In genomic region chr19:6589711-6590457, GRCh38 we compare ENCODE assay signal across 10 cellular contexts. TPM values are rescaled to one million over a fixed set of nuclear protein-coding genes. Genes with fewer than 3 reads are reported as not detected.
DNase-seq lines count a peak whose midpoint lies in the region; TF ChIP-seq lines count a peak whose summit lies in the region.
"Had no signal": no experiment of that assay in that cellular context is flagged by ENCODE, and none has a peak within 500 bp of the region (broad histone marks: within the 10 kb centered on the region; RNA-seq: fewer than 3 reads in every experiment).

No MANE protein-coding gene starts in this region.

- H3K36me3 ChIP-seq in SK-N-MC (ENCODE audit: insufficient read depth, low read length) (no peaks in the 10 kb centered on the region), esophagus muscularis mucosa (no peaks in the 10 kb centered on the region), subcutaneous abdominal adipose tissue (ENCODE audit: control insufficient read depth in 5 of 5, insufficient read depth in 5 of 5, low read length in 5 of 5) (no peaks in the 10 kb centered on the region)

- CTCF ChIA-PET in activated naive CD4-positive, alpha-beta T cell treated with anti-CD3 and anti-CD28 coated beads, Interleukin-2, amount 10 ng/mL, durations not matched to agents 7 days and 5 days (lab: Charles Lee), result no interaction called here

- TF ChIP-seq CTCF in esophagus muscularis mucosa (IDR thresholded peaks at IDR 0.05), result no peak

- peaks cover 79% of the 10 kb centered on the region for H3K27me3 Mint-ChIP-seq in activated naive CD4-positive, alpha-beta T cell treated with anti-CD3 and anti-CD28 coated beads, Interleukin-2, amount 10 ng/mL, durations not matched to agents 7 days and 5 days

- H3K9me3 ChIP-seq in SK-N-MC (ENCODE audit: low read depth, low read length) (no peaks in the 10 kb centered on the region), esophagus muscularis mucosa (no peaks in the 10 kb centered on the region), subcutaneous abdominal adipose tissue (ENCODE audit: control insufficient read depth in 5 of 5, low read length in 5 of 5) (no peaks in the 10 kb centered on the region)

- H3K4me3 Mint-ChIP-seq in activated naive CD4-positive, alpha-beta T cell treated with anti-CD3 and anti-CD28 coated beads, Interleukin-2, amount 10 ng/mL, durations not matched to agents 7 days and 5 days, result peak overlapping the region; percentile 73

- H3K4me1 ChIP-seq in esophagus muscularis mucosa (peaks cover 0 to 44% (median 31%) of the 10 kb centered on the region in 4 donors), subcutaneous abdominal adipose tissue (ENCODE audit: control insufficient read depth in 5 of 5, insufficient read depth in 5 of 5, low read length in 5 of 5) (peaks cover 2 to 32% (median 21%) of the 10 kb centered on the region in 5 donors)

- no peak for TF ChIP-seq POLR2A in esophagus muscularis mucosa (IDR thresholded peaks at IDR 0.05; ENCODE audit: low read depth)

- intact Hi-C loops in esophagus muscularis mucosa (cut with DNase I), result no loop called here

- WGBS in esophagus muscularis mucosa, result 3% methylated on average over 33 of the region's 33 CpGs

- H3K4me3 ChIP-seq in SK-N-MC (peak overlapping the region; percentile 62), esophagus muscularis mucosa (peak overlapping the region in 3 of 4 donors; percentile 9 to 46 (median 25)), subcutaneous abdominal adipose tissue (ENCODE audit: low read depth in 1 of 5, low read length in 5 of 5) (peak overlapping the region in 4 of 5 donors; percentile 37 to 56 (median 44))
- H3K4me3 ChIP-seq: PC-9 had no signal

- no peaks in the 10 kb centered on the region for H3K9me3 Mint-ChIP-seq in activated naive CD4-positive, alpha-beta T cell treated with anti-CD3 and anti-CD28 coated beads, Interleukin-2, amount 10 ng/mL, durations not matched to agents 7 days and 5 days

- no peak overlapping the region for H3K9ac ChIP-seq in SK-N-MC (ENCODE audit: insufficient read length)
- H3K9ac ChIP-seq in subcutaneous abdominal adipose tissue (ENCODE audit: low read length in 5 of 5), result no peak overlapping the region

- no peak overlapping the region for H3K27ac Mint-ChIP-seq in activated naive CD4-positive, alpha-beta T cell treated with anti-CD3 and anti-CD28 coated beads, Interleukin-2, amount 10 ng/mL, durations not matched to agents 7 days and 5 days

- H3K36me3 Mint-ChIP-seq in activated naive CD4-positive, alpha-beta T cell treated with anti-CD3 and anti-CD28 coated beads, Interleukin-2, amount 10 ng/mL, durations not matched to agents 7 days and 5 days, result peaks cover 2% of the 10 kb centered on the region

- TF ChIP-seq EP300 in esophagus muscularis mucosa (IDR thresholded peaks at IDR 0.05), result no peak

- DNase-seq in activated naive CD4-positive, alpha-beta T cell treated with anti-CD3 and anti-CD28 coated beads, Interleukin-2, amount 10 ng/mL, durations not matched to agents 7 days and 5 days, result no peak
- no peak for DNase-seq in activated naive CD4-positive, alpha-beta T cell (lab: John Stamatoyannopoulos, UW)
- DNase-seq in SK-N-MC (ENCODE audit: low read depth, low spot score) (no peak), esophagus muscularis mucosa (ENCODE audit: extremely low spot score) (no peak), GM19240 (ENCODE audit: insufficient read length, low spot score) (no peak), SKM-1 (lab: John Stamatoyannopoulos, UW; ENCODE audit: unreplicated experiment) (no peak), NCI-H2227 (lab: John Stamatoyannopoulos, UW; ENCODE audit: unreplicated experiment) (no peak)
- DNase-seq: KG1, PC-9 had no signal

- peaks cover 65% of the 10 kb centered on the region for H3K4me1 Mint-ChIP-seq in activated naive CD4-positive, alpha-beta T cell treated with anti-CD3 and anti-CD28 coated beads, Interleukin-2, amount 10 ng/mL, durations not matched to agents 7 days and 5 days

- H3K27ac ChIP-seq in SK-N-MC, result no peak overlapping the region
- no peak overlapping the region for H3K27ac ChIP-seq in esophagus muscularis mucosa (replicated peaks in 1 of 4)
- H3K27ac ChIP-seq in subcutaneous abdominal adipose tissue (ENCODE audit: low read depth, low read length), result no peak overlapping the region
- H3K27ac ChIP-seq: PC-9 had no signal

- H3K27me3 ChIP-seq in esophagus muscularis mucosa, result peaks cover 0 to 97% (median 38%) of the 10 kb centered on the region in 4 donors
- H3K27me3 ChIP-seq in subcutaneous abdominal adipose tissue (ENCODE audit: control insufficient read depth in 5 of 5, insufficient read depth in 4 of 5, low read length in 5 of 5), result peaks cover 43 to 62% (median 53%) of the 10 kb centered on the region in 5 donors

RNA-seq across cellular contexts. Expression of gene CD70, which starts 1.1 kb away (rescaled TPM):
- under 1 TPM in 2 of 4 donors, not detected in 2; 0.52 to 0.84 TPM for total RNA-seq in esophagus muscularis mucosa
- total RNA-seq: PC-9 had no signal

RNA-seq across cellular contexts. Expression of gene TNFSF9, which starts 59.1 kb away (rescaled TPM):
- 1 to 10 TPM in 1 of 4 donors, under 1 TPM in 2, not detected in 1; 0.29 to 2.7 (median 0.45) TPM for total RNA-seq in esophagus muscularis mucosa
